ENCODE assay signal across 9 cellular contexts in genomic region chr1:115088871-115089442, GRCh38. TPM values are rescaled to one million over a fixed set of nuclear protein-coding genes. Genes with fewer than 3 reads are reported as not detected.
DNase-seq lines count a peak whose midpoint lies in the region; ATAC-seq and TF ChIP-seq lines count a peak whose summit lies in the region.
"Had no signal": no experiment of that assay in that cellular context is flagged by ENCODE, and none has a peak within 500 bp of the region (broad histone marks: within the 10 kb centered on the region; RNA-seq: fewer than 3 reads in every experiment).

No MANE protein-coding gene starts in this region.

- peaks cover 35% of the 10 kb centered on the region for H3K4me1 Mint-ChIP-seq in activated CD4-positive, alpha-beta T cell treated with anti-CD3 and anti-CD28 coated beads, Interleukin-2, amount 10 ng/mL, durations not matched to agents 7 days and 5 days
- peaks cover 41% of the 10 kb centered on the region for H3K4me1 Mint-ChIP-seq in central memory CD8-positive, alpha-beta T cell
- peaks cover 10% of the 10 kb centered on the region for H3K4me1 Mint-ChIP-seq in memory B cell
- peaks cover 35% of the 10 kb centered on the region for H3K4me1 Mint-ChIP-seq in type B pancreatic cell (ENCODE audit: unreplicated experiment)

- POLR2A ChIA-PET in activated CD4-positive, alpha-beta T cell treated with anti-CD3 and anti-CD28 coated beads, Interleukin-2, amount 10 ng/mL, durations not matched to agents 7 days and 5 days (lab: Charles Lee), result no interaction called here

- peak; percentile 3 for ATAC-seq in central memory CD8-positive, alpha-beta T cell (replicated peaks; ENCODE audit: extremely low read depth, poor library complexity, severe bottlenecking)
- peak; percentile 9 for ATAC-seq in memory B cell (ENCODE audit: low read depth)
- no peak for ATAC-seq in GM21717 (IDR thresholded peaks at IDR 0.05; ENCODE audit: unreplicated experiment)

- H3K4me3 Mint-ChIP-seq in activated CD4-positive, alpha-beta T cell treated with anti-CD3 and anti-CD28 coated beads, Interleukin-2, amount 10 ng/mL, durations not matched to agents 7 days and 5 days, result peak overlapping the region; percentile 70
- peak overlapping the region; percentile 73 for H3K4me3 Mint-ChIP-seq in central memory CD8-positive, alpha-beta T cell
- peak overlapping the region; percentile 83 for H3K4me3 Mint-ChIP-seq in memory B cell
- peak overlapping the region; percentile 86 for H3K4me3 Mint-ChIP-seq in type B pancreatic cell

- peaks cover 2% of the 10 kb centered on the region for H3K36me3 Mint-ChIP-seq in activated CD4-positive, alpha-beta T cell treated with anti-CD3 and anti-CD28 coated beads, Interleukin-2, amount 10 ng/mL, durations not matched to agents 7 days and 5 days (ENCODE audit: low read depth)
- peaks cover 8% of the 10 kb centered on the region for H3K36me3 Mint-ChIP-seq in central memory CD8-positive, alpha-beta T cell (ENCODE audit: insufficient read depth)
- H3K36me3 Mint-ChIP-seq in memory B cell, result no peaks in the 10 kb centered on the region
- no peaks in the 10 kb centered on the region for H3K36me3 Mint-ChIP-seq in type B pancreatic cell

- TF ChIP-seq CTCF in type B pancreatic cell (conservative IDR thresholded peaks at IDR 0.05), result no peak

- H3K9me3 Mint-ChIP-seq in activated CD4-positive, alpha-beta T cell treated with anti-CD3 and anti-CD28 coated beads, Interleukin-2, amount 10 ng/mL, durations not matched to agents 7 days and 5 days, result peaks cover 6% of the 10 kb centered on the region
- no peaks in the 10 kb centered on the region for H3K9me3 Mint-ChIP-seq in central memory CD8-positive, alpha-beta T cell
- H3K9me3 Mint-ChIP-seq in memory B cell (no peaks in the 10 kb centered on the region), type B pancreatic cell (no peaks in the 10 kb centered on the region)

- H3K27ac Mint-ChIP-seq in activated CD4-positive, alpha-beta T cell treated with anti-CD3 and anti-CD28 coated beads, Interleukin-2, amount 10 ng/mL, durations not matched to agents 7 days and 5 days, result no peak overlapping the region
- H3K27ac Mint-ChIP-seq in central memory CD8-positive, alpha-beta T cell (ENCODE audit: low read depth), result peak overlapping the region; percentile 68
- no peak overlapping the region for H3K27ac Mint-ChIP-seq in memory B cell
- peak overlapping the region; percentile 75 for H3K27ac Mint-ChIP-seq in type B pancreatic cell

- no peak for DNase-seq in activated CD4-positive, alpha-beta T cell treated with anti-CD3 and anti-CD28 coated beads, Interleukin-2, amount 10 ng/mL, durations not matched to agents 7 days and 5 days
- DNase-seq in activated CD4-positive, alpha-beta T cell treated with anti-CD3 and anti-CD28 coated beads, Interleukin-2, amount 50 U/mL, for 1 hour, result no peak
- no peak for DNase-seq in central memory CD8-positive, alpha-beta T cell (ENCODE audit: low spot score in 2 of 2)
- DNase-seq in memory B cell (ENCODE audit: low spot score in 2 of 2), result peak in 1 of 2 donors; percentile 11
- DNase-seq in type B pancreatic cell (ENCODE audit: extremely low spot score, unreplicated experiment), result no peak
- no peak for DNase-seq in stimulated activated CD8-positive, alpha-beta memory T cell treated with anti-CD3 and anti-CD28 coated beads, Interleukin-4, amount 100 ng/mL, for 48 hours
- DNase-seq in SIG-M5 (lab: John Stamatoyannopoulos, UW), result no peak

- peaks cover 6% of the 10 kb centered on the region for H3K27me3 Mint-ChIP-seq in activated CD4-positive, alpha-beta T cell treated with anti-CD3 and anti-CD28 coated beads, Interleukin-2, amount 10 ng/mL, durations not matched to agents 7 days and 5 days
- H3K27me3 Mint-ChIP-seq in central memory CD8-positive, alpha-beta T cell, result no peaks in the 10 kb centered on the region
- H3K27me3 Mint-ChIP-seq in memory B cell (peaks cover 3% of the 10 kb centered on the region), type B pancreatic cell (peaks cover 30% of the 10 kb centered on the region)

- CTCF ChIA-PET in activated CD4-positive, alpha-beta T cell treated with anti-CD3 and anti-CD28 coated beads, Interleukin-2, amount 10 ng/mL, durations not matched to agents 7 days and 5 days (lab: Charles Lee), result interaction anchor here (0.9 kb wide), 1 partner anchor 38 kb away, joined by 3 read pairs; no protein-coding TSS in a partner anchor

RNA-seq across cellular contexts. Expression of gene TSPAN2, which starts 0.3 kb away (rescaled TPM):
- 1 to 10 TPM; 2.4 to 3.5 TPM for total RNA-seq in activated CD4-positive, alpha-beta T cell treated with anti-CD3 and anti-CD28 coated beads, Interleukin-2, amount 10 ng/mL, durations not matched to agents 7 days and 5 days
- 29.6 and 32.4 TPM in 2 replicates for total RNA-seq in type B pancreatic cell (ENCODE audit: low replicate concordance)

RNA-seq across cellular contexts. Expression of gene TSHB, which starts 59.3 kb away (rescaled TPM):
- total RNA-seq in activated CD4-positive, alpha-beta T cell treated with anti-CD3 and anti-CD28 coated beads, Interleukin-2, amount 10 ng/mL, durations not matched to agents 7 days and 5 days, result not detected
- total RNA-seq in type B pancreatic cell (ENCODE audit: low replicate concordance), result not detected in 2 replicates
- total RNA-seq: LHCN-M2 had no signal

Comparison
In these comparisons a context has a peak if more than half of its experiments do, and no peak if none do; other contexts are left out.
1. H3K27ac Mint-ChIP-seq: peak in central memory CD8-positive, alpha-beta T cell (single experiment) and type B pancreatic cell (single experiment); none in activated CD4-positive, alpha-beta T cell treated with anti-CD3 and anti-CD28 coated beads, Interleukin-2, amount 10 ng/mL, durations not matched to agents 7 days and 5 days (single experiment) and memory B cell (single experiment).
2. Peak in every context shown above with its lines, with median percentiles within 50 percentile points of each other: H3K4me3 Mint-ChIP-seq.